Comparison of ENCODE assay signal across 30 cellular contexts in the genomic region with DNA sequence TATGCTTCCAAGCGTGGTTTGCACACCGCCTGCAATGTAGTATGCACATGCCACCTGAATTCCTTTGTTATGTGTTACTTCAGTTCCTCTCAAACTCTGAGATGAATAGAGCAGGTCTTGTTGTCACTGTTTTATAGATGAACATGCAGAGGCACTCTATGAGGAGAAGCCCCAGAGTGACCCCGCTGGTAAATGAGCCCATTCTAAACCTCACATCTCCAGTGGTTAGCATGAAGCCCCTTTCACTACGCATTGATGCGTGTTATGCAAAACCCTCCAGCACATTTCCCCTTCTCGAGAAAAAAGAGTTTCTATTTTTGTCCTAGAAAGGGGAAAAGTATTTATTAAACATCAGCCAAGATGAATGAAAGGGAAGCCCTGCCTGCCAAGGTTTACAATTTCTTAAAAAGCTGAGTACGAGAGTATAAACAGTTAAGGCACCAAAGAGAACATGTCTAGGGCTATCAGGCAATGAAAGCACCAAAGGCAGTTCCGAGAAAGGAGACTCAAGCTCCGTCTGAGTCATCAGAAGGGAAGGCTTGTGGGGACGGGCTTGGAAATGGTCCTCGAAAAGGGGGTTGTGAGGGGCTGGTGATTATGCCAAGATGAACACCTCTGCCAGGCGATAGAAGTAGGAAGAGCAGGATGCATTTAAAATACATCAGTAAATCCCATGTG. TPM values are rescaled to one million over a fixed set of nuclear protein-coding genes. Genes with fewer than 3 reads are reported as not detected.
A peak's percentile ranks its signal among the peaks of the same experiment; 100 is the strongest.
DNase-seq lines count a peak whose midpoint lies in the region; ATAC-seq and TF ChIP-seq lines count a peak whose summit lies in the region.
"Had no signal": no experiment of that assay in that cellular context is flagged by ENCODE, and none has a peak within 500 bp of the region (broad histone marks: within the 10 kb centered on the region; RNA-seq: fewer than 3 reads in every experiment).

No MANE protein-coding gene starts in this region.

- POLR2A ChIA-PET in activated B cell treated with CpG ODN at 0.5 μM for 24 hours (lab: Charles Lee), result no interaction called here

- no peaks in the 10 kb centered on the region for H3K36me3 Mint-ChIP-seq in activated B cell treated with CpG ODN at 0.5 μM for 24 hours (ENCODE audit: low read depth)
- H3K36me3 Mint-ChIP-seq: activated naive CD8-positive, alpha-beta T cell treated with anti-CD3 and anti-CD28 coated beads, Interleukin-2, amount 10 ng/mL, durations not matched to agents 7 days and 5 days had no signal

- no peaks in the 10 kb centered on the region for H4K20me1 ChIP-seq in hepatocyte (ENCODE audit: insufficient read depth, poor library complexity, severe bottlenecking)

- intact Hi-C loops in activated B cell treated with CpG ODN at 0.5 μM for 24 hours (cut with micrococcal nuclease), result no loop called here

- peak overlapping the region; percentile 28 for H3K4me3 Mint-ChIP-seq in activated B cell treated with CpG ODN at 0.5 μM for 24 hours
- H3K4me3 Mint-ChIP-seq: activated naive CD8-positive, alpha-beta T cell treated with anti-CD3 and anti-CD28 coated beads, Interleukin-2, amount 10 ng/mL, durations not matched to agents 7 days and 5 days; GM23338 had no signal

- CTCF ChIA-PET in activated B cell treated with CpG ODN at 0.5 μM for 24 hours (lab: Charles Lee), result no interaction called here

- H3K36me3 ChIP-seq in hepatocyte (replicated peaks; ENCODE audit: insufficient read depth, low read depth) (no peaks in the 10 kb centered on the region), SJCRH30 (no peaks in the 10 kb centered on the region)
- H3K36me3 ChIP-seq: colonic mucosa, left ventricle myocardium inferior, prostate gland, stomach had no signal

- DNase-seq in AG08396 (ENCODE audit: low spot score) (peak; percentile 21), activated B cell treated with CpG ODN at 0.5 μM for 24 hours (no peak), hepatocyte (ENCODE audit: low spot score) (no peak), NCI-H774 (lab: John Stamatoyannopoulos, UW) (no peak), SJCRH30 (no peak)
- DNase-seq: activated CD4-positive, alpha-beta T cell treated with anti-CD3 and anti-CD28 coated beads for 48 hours; activated CD8-positive, alpha-beta memory T cell treated with anti-CD3 and anti-CD28 coated beads for 24 hours; activated gamma-delta T cell; activated naive CD8-positive, alpha-beta T cell treated with anti-CD3 and anti-CD28 coated beads, Interleukin-2, amount 10 ng/mL, durations not matched to agents 7 days and 5 days; activated T-cell treated with anti-CD3 and anti-CD28 coated beads, Interleukin-2, amount 50 U/mL, for 1 hour; AML-193; aorta; colonic mucosa; effector CD8-positive, alpha-beta T cell; left ventricle myocardium inferior; NCI-H146; NCI-H2107; NCI-H345; SIG-M5; stimulated activated CD8-positive, alpha-beta memory T cell treated with anti-CD3 and anti-CD28 coated beads, Interleukin-4, amount 100 ng/mL, for 48 hours; stomach; T-helper 9 cell had no signal

- H3K27ac Mint-ChIP-seq in activated B cell treated with CpG ODN at 0.5 μM for 24 hours, result no peak overlapping the region
- H3K27ac Mint-ChIP-seq: activated naive CD8-positive, alpha-beta T cell treated with anti-CD3 and anti-CD28 coated beads, Interleukin-2, amount 10 ng/mL, durations not matched to agents 7 days and 5 days; GM23338 had no signal

- H3K27me3 ChIP-seq in hepatocyte, result no peaks in the 10 kb centered on the region
- H3K27me3 ChIP-seq in SJCRH30, result no peaks in the 10 kb centered on the region
- H3K27me3 ChIP-seq: colonic mucosa had no signal

- peak; percentile 51 for ATAC-seq in GM21825 (IDR thresholded peaks at IDR 0.05; ENCODE audit: unreplicated experiment)
- ATAC-seq in activated B cell treated with CpG ODN at 0.5 μM for 24 hours (ENCODE audit: low read depth), result no peak
- no peak for ATAC-seq in HG03039 (IDR thresholded peaks at IDR 0.05; ENCODE audit: unreplicated experiment)
- ATAC-seq in GM21528 (IDR thresholded peaks at IDR 0.05; ENCODE audit: low FRiP score, unreplicated experiment), result no peak
- ATAC-seq: GM23338, HepG2, sciatic nerve had no signal

- peaks cover 29% of the 10 kb centered on the region for H3K4me1 ChIP-seq in hepatocyte (ENCODE audit: insufficient read depth)
- H3K4me1 ChIP-seq in SJCRH30, result no peaks in the 10 kb centered on the region
- H3K4me1 ChIP-seq: colonic mucosa, prostate gland had no signal

- H3K9me3 Mint-ChIP-seq in activated B cell treated with CpG ODN at 0.5 μM for 24 hours, result peaks cover 4% of the 10 kb centered on the region
- H3K9me3 Mint-ChIP-seq: GM23338 had no signal

- no peak for TF ChIP-seq CTCF in activated B cell treated with CpG ODN at 0.5 μM for 24 hours (IDR thresholded peaks at IDR 0.05)
- no peak for TF ChIP-seq CTCF in hepatocyte (IDR thresholded peaks at IDR 0.05; ENCODE audit: poor library complexity)

- H3K27ac ChIP-seq in hepatocyte (peak overlapping the region; percentile 25), SJCRH30 (no peak overlapping the region)
- H3K27ac ChIP-seq: colonic mucosa, epithelial cell of prostate, left ventricle myocardium inferior, stomach had no signal

- no peak overlapping the region for H2AFZ ChIP-seq in hepatocyte
- H2AFZ ChIP-seq: GM23338 had no signal

- peak overlapping the region; percentile 24 for H3K4me2 ChIP-seq in hepatocyte
- H3K4me2 ChIP-seq: GM23338 had no signal

- H3K4me3 ChIP-seq in hepatocyte (no peak overlapping the region), SJCRH30 (no peak overlapping the region)
- H3K4me3 ChIP-seq: colonic mucosa, GM23338, left ventricle myocardium inferior, prostate gland, stomach had no signal

- H3K9me3 ChIP-seq in hepatocyte (ENCODE audit: low read depth) (no peaks in the 10 kb centered on the region), SJCRH30 (replicated peaks) (no peaks in the 10 kb centered on the region)
- H3K9me3 ChIP-seq: colonic mucosa, prostate gland had no signal

- peaks cover 35% of the 10 kb centered on the region for H3K4me1 Mint-ChIP-seq in activated B cell treated with CpG ODN at 0.5 μM for 24 hours
- H3K4me1 Mint-ChIP-seq: activated naive CD8-positive, alpha-beta T cell treated with anti-CD3 and anti-CD28 coated beads, Interleukin-2, amount 10 ng/mL, durations not matched to agents 7 days and 5 days had no signal

- no peaks in the 10 kb centered on the region for H3K79me2 ChIP-seq in hepatocyte

- WGBS in hepatocyte (ENCODE audit: low lambda C conversion rate, missing lambda C conversion rate), result 74% methylated on average over 12 of the region's 12 CpGs

- no peaks in the 10 kb centered on the region for H3K9me2 ChIP-seq in hepatocyte (replicated peaks; ENCODE audit: insufficient read depth)

- peaks cover 18% of the 10 kb centered on the region for H3K27me3 Mint-ChIP-seq in activated B cell treated with CpG ODN at 0.5 μM for 24 hours

RNA-seq across cellular contexts. Expression of gene PFKP, which starts 58.7 kb away (rescaled TPM):
- total RNA-seq in activated B cell treated with CpG ODN at 0.5 μM for 24 hours, result 42.8 and 44.7 TPM in 2 replicates
- total RNA-seq in hepatocyte, result 17.5 and 24.6 TPM in 2 replicates
- 48.9 and 56.0 TPM in 2 replicates for polyA plus RNA-seq in hepatocyte
- total RNA-seq in SJCRH30 (2014; rRNA removed; shearing (Covaris generic)), result 34.5 and 37.6 TPM in 2 replicates
